ENCODE assay signal across 15 cellular contexts in genomic region chr13:40697711-40698110, GRCh38. TPM values are rescaled to one million over a fixed set of nuclear protein-coding genes. Genes with fewer than 3 reads are reported as not detected.
DNase-seq lines count a peak whose midpoint lies in the region; ATAC-seq, FAIRE-seq and TF ChIP-seq lines count a peak whose summit lies in the region.
"Had no signal": no experiment of that assay in that cellular context is flagged by ENCODE, and none has a peak within 500 bp of the region (broad histone marks: within the 10 kb centered on the region; RNA-seq: fewer than 3 reads in every experiment).

No MANE protein-coding gene starts in this region.

- H3K27me3 ChIP-seq in ascending aorta: no peaks in the 10 kb centered on the region
- H3K27me3 ChIP-seq: esophagus squamous epithelium, neutrophil had no signal

- H3K4me3 ChIP-seq in ascending aorta: no peak overlapping the region
- H3K4me3 ChIP-seq: esophagus squamous epithelium had no signal

- ATAC-seq in GM19455 (IDR thresholded peaks at IDR 0.05; ENCODE audit: unreplicated experiment) (peak; percentile 72), HG02763 (IDR thresholded peaks at IDR 0.05; ENCODE audit: unreplicated experiment) (peak; percentile 73), HG03460 (IDR thresholded peaks at IDR 0.05; ENCODE audit: unreplicated experiment) (peak; percentile 74)

- no peak for DNase-seq in GM12892 (ENCODE audit: insufficient read length)
- DNase-seq in DMS153 (lab: John Stamatoyannopoulos, UW): no peak
- DNase-seq in ascending aorta (ENCODE audit: low spot score in 2 of 2): no peak
- DNase-seq in NOMO-1 treated with DMSO at 0.1 percent for 48 hours (lab: John Stamatoyannopoulos, UW; ENCODE audit: unreplicated experiment): no peak
- no peak for DNase-seq in globus pallidus (ENCODE audit: low spot score)
- DNase-seq: ACHN; activated CD8-positive, alpha-beta memory T cell treated with anti-CD3 and anti-CD28 coated beads, Interleukin-2, amount 50 U/mL, for 48 hours; activated naive CD8-positive, alpha-beta T cell treated with anti-CD3 and anti-CD28 coated beads, Interleukin-2, amount 10 ng/mL, durations not matched to agents 7 days and 5 days; esophagus squamous epithelium; NCI-H1417 treated with DMSO at 0.1 percent for 48 hours had no signal

- intact Hi-C loops in ascending aorta (cut with DNase I): no loop called here

- no peak for TF ChIP-seq POLR2A in GM12892 (IDR thresholded peaks at IDR 0.05; ENCODE audit: low read depth, low read length)

- H3K4me1 ChIP-seq in ascending aorta: no peaks in the 10 kb centered on the region
- H3K4me1 ChIP-seq: esophagus squamous epithelium had no signal

- peak; percentile 81 for FAIRE-seq in GM12892 (lab: Jason Lieb, UNC)

- TF ChIP-seq CTCF in ascending aorta (IDR thresholded peaks at IDR 0.05): no peak

- no peaks in the 10 kb centered on the region for H3K9me3 ChIP-seq in ascending aorta
- H3K9me3 ChIP-seq: esophagus squamous epithelium, neutrophil had no signal

- no peak overlapping the region for H3K27ac ChIP-seq in ascending aorta
- H3K27ac ChIP-seq: esophagus squamous epithelium, neutrophil, VCaP had no signal

- H3K36me3 ChIP-seq in ascending aorta: no peaks in the 10 kb centered on the region
- H3K36me3 ChIP-seq: esophagus squamous epithelium, neutrophil had no signal

RNA-seq across cellular contexts. Expression of gene FOXO1, which starts 31.3 kb away (rescaled TPM):
- polyA plus RNA-seq in GM12892 (2012; ENCODE audit: missing spikeins): 7.0 TPM
- total RNA-seq in ascending aorta: 65.1 TPM
